In genomic region chr5:179534431-179534830, GRCh38 we compare ENCODE assay signal across 13 cellular contexts. TPM values are rescaled to one million over a fixed set of nuclear protein-coding genes. Genes with fewer than 3 reads are reported as not detected.
A peak's percentile ranks its signal among the peaks of the same experiment; 100 is the strongest.
DNase-seq lines count a peak whose midpoint lies in the region; ATAC-seq and TF ChIP-seq lines count a peak whose summit lies in the region.
"Had no signal": no experiment of that assay in that cellular context is flagged by ENCODE, and none has a peak within 500 bp of the region (broad histone marks: within the 10 kb centered on the region; RNA-seq: fewer than 3 reads in every experiment).

No MANE protein-coding gene starts in this region.

- H3K27ac Mint-ChIP-seq in activated CD4-positive, alpha-beta T cell treated with anti-CD3 and anti-CD28 coated beads for 36 hours = peak overlapping the region; percentile 39
- H3K27ac Mint-ChIP-seq: activated T-helper 17 cell treated with anti-CD3 and anti-CD28 coated beads, Interleukin-2, amount 50 U/mL, for 72 hours had no signal

- H3K4me3 ChIP-seq in mucosa of descending colon (no peak overlapping the region), lower leg skin (ENCODE audit: low read depth, poor library complexity, severe bottlenecking) (no peak overlapping the region)
- H3K4me3 ChIP-seq: A549 had no signal

- H3K4me1 ChIP-seq in mucosa of descending colon (ENCODE audit: low read depth) = no peaks in the 10 kb centered on the region
- H3K4me1 ChIP-seq: A549 had no signal

- H3K4me3 Mint-ChIP-seq in activated CD4-positive, alpha-beta T cell treated with anti-CD3 and anti-CD28 coated beads for 36 hours = peak overlapping the region; percentile 45
- H3K4me3 Mint-ChIP-seq: activated T-helper 17 cell treated with anti-CD3 and anti-CD28 coated beads, Interleukin-2, amount 50 U/mL, for 72 hours had no signal

- CTCF ChIA-PET in activated CD4-positive, alpha-beta T cell treated with anti-CD3 and anti-CD28 coated beads for 36 hours (lab: Charles Lee) = no interaction called here

- peaks cover 2% of the 10 kb centered on the region for H3K36me3 Mint-ChIP-seq in activated CD4-positive, alpha-beta T cell treated with anti-CD3 and anti-CD28 coated beads for 36 hours (ENCODE audit: low read depth)

- 92 to 93% methylated on average over 12 of the region's 12 CpGs for WGBS in lower leg skin, 2 donors

- TF ChIP-seq CTCF in mucosa of descending colon (IDR thresholded peaks at IDR 0.05) = no peak
- TF ChIP-seq CTCF in lower leg skin (IDR thresholded peaks at IDR 0.05) = no peak

- intact Hi-C loops in activated CD4-positive, alpha-beta T cell treated with anti-CD3 and anti-CD28 coated beads for 36 hours (cut with DNase I, micrococcal nuclease) = no loop called here
- intact Hi-C loops in mucosa of descending colon (cut with DNase I, micrococcal nuclease) = no loop called here
- intact Hi-C loops in lower leg skin (cut with DNase I; ENCODE audit: low total_unique reads) = no loop called here

- POLR2A ChIA-PET in activated CD4-positive, alpha-beta T cell treated with anti-CD3 and anti-CD28 coated beads for 36 hours (lab: Charles Lee) = no interaction called here

- H3K36me3 ChIP-seq in mucosa of descending colon (ENCODE audit: low read depth) = no peaks in the 10 kb centered on the region

- H3K27me3 Mint-ChIP-seq in activated CD4-positive, alpha-beta T cell treated with anti-CD3 and anti-CD28 coated beads for 36 hours = no peaks in the 10 kb centered on the region
- H3K27me3 Mint-ChIP-seq: activated T-helper 17 cell treated with anti-CD3 and anti-CD28 coated beads, Interleukin-2, amount 50 U/mL, for 72 hours had no signal

- no peak for TF ChIP-seq POLR2A in lower leg skin (IDR thresholded peaks at IDR 0.05)

- ATAC-seq in activated CD4-positive, alpha-beta T cell treated with anti-CD3 and anti-CD28 coated beads for 36 hours = peak; percentile 63
- ATAC-seq in GM21515 (IDR thresholded peaks at IDR 0.05; ENCODE audit: unreplicated experiment) (peak; percentile 55), mucosa of descending colon (peak; percentile 60)
- ATAC-seq: activated T-helper 17 cell treated with anti-CD3 and anti-CD28 coated beads, Interleukin-2, amount 50 U/mL, for 72 hours had no signal

- H3K4me1 Mint-ChIP-seq in activated CD4-positive, alpha-beta T cell treated with anti-CD3 and anti-CD28 coated beads for 36 hours = peaks cover 13% of the 10 kb centered on the region
- H3K4me1 Mint-ChIP-seq: activated T-helper 17 cell treated with anti-CD3 and anti-CD28 coated beads, Interleukin-2, amount 50 U/mL, for 72 hours had no signal

- H3K9me3 ChIP-seq in mucosa of descending colon = no peaks in the 10 kb centered on the region
- H3K9me3 ChIP-seq: A549 had no signal

- no peaks in the 10 kb centered on the region for H3K9me3 Mint-ChIP-seq in activated CD4-positive, alpha-beta T cell treated with anti-CD3 and anti-CD28 coated beads for 36 hours (ENCODE audit: low read depth)
- H3K9me3 Mint-ChIP-seq: activated T-helper 17 cell treated with anti-CD3 and anti-CD28 coated beads, Interleukin-2, amount 50 U/mL, for 72 hours had no signal

- DNase-seq in activated CD4-positive, alpha-beta T cell treated with anti-CD3 and anti-CD28 coated beads for 36 hours = no peak
- DNase-seq in activated CD4-positive, alpha-beta T cell treated with anti-CD3 and anti-CD28 coated beads, Interleukin-2, amount 50 U/mL, for 48 hours = no peak
- DNase-seq in NCI-H1694 treated with DMSO at 0.1 percent for 48 hours (lab: John Stamatoyannopoulos, UW) = peak; percentile 38
- no peak for DNase-seq in mucosa of descending colon
- no peak for DNase-seq in lower leg skin (ENCODE audit: low spot score in 2 of 2)
- no peak for DNase-seq in NCI-H2029 (lab: John Stamatoyannopoulos, UW)
- DNase-seq in cerebellum (ENCODE audit: low spot score) = no peak
- DNase-seq: hippocampal formation; NCI-H524 treated with DMSO at 0.1 percent for 48 hours; stimulated activated naive CD4-positive, alpha-beta T cell treated with Interleukin-2 at 50 U/mL for 16 hours had no signal

RNA-seq across cellular contexts. Expression of gene RUFY1, which starts 15.9 kb away (rescaled TPM):
- 10 to 100 TPM; 29.6 to 33.8 TPM for total RNA-seq in activated CD4-positive, alpha-beta T cell treated with anti-CD3 and anti-CD28 coated beads for 36 hours
- total RNA-seq in mucosa of descending colon (10 to 100 TPM; 34.2 to 55.5 (median 45.0) TPM), lower leg skin (10 to 100 TPM; 36.4 to 76.1 (median 54.9) TPM), cerebellum (34.5 TPM)
